In the genomic region with DNA sequence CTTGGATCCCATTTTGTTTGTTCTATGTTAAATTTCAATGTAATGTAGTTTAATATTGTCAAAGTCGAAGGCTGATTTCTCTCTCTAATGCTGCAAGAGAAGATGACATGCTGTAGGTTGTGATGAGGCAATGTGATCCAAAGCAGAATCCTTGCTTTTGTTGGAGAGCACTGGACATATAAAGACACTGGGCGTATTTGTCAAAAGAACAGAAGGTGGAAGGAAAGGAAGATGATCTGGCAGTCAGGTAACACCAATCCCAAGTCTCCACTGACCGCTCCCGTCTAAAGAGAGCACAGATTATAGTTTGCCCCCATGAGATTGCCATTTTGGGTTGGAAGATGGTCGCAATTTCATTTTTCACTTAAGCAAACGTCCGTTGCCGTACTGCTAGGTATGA, we compare ENCODE assay signal across 1 cellular context.
TF ChIP-seq lines count a peak whose summit lies in the region.

No MANE protein-coding gene starts in this region.

TF ChIP-seq in GM23338, 12 proteins besides CTCF, POLR2A, EP300 and RAD21:
- TF ChIP-seq, protein P1, sequence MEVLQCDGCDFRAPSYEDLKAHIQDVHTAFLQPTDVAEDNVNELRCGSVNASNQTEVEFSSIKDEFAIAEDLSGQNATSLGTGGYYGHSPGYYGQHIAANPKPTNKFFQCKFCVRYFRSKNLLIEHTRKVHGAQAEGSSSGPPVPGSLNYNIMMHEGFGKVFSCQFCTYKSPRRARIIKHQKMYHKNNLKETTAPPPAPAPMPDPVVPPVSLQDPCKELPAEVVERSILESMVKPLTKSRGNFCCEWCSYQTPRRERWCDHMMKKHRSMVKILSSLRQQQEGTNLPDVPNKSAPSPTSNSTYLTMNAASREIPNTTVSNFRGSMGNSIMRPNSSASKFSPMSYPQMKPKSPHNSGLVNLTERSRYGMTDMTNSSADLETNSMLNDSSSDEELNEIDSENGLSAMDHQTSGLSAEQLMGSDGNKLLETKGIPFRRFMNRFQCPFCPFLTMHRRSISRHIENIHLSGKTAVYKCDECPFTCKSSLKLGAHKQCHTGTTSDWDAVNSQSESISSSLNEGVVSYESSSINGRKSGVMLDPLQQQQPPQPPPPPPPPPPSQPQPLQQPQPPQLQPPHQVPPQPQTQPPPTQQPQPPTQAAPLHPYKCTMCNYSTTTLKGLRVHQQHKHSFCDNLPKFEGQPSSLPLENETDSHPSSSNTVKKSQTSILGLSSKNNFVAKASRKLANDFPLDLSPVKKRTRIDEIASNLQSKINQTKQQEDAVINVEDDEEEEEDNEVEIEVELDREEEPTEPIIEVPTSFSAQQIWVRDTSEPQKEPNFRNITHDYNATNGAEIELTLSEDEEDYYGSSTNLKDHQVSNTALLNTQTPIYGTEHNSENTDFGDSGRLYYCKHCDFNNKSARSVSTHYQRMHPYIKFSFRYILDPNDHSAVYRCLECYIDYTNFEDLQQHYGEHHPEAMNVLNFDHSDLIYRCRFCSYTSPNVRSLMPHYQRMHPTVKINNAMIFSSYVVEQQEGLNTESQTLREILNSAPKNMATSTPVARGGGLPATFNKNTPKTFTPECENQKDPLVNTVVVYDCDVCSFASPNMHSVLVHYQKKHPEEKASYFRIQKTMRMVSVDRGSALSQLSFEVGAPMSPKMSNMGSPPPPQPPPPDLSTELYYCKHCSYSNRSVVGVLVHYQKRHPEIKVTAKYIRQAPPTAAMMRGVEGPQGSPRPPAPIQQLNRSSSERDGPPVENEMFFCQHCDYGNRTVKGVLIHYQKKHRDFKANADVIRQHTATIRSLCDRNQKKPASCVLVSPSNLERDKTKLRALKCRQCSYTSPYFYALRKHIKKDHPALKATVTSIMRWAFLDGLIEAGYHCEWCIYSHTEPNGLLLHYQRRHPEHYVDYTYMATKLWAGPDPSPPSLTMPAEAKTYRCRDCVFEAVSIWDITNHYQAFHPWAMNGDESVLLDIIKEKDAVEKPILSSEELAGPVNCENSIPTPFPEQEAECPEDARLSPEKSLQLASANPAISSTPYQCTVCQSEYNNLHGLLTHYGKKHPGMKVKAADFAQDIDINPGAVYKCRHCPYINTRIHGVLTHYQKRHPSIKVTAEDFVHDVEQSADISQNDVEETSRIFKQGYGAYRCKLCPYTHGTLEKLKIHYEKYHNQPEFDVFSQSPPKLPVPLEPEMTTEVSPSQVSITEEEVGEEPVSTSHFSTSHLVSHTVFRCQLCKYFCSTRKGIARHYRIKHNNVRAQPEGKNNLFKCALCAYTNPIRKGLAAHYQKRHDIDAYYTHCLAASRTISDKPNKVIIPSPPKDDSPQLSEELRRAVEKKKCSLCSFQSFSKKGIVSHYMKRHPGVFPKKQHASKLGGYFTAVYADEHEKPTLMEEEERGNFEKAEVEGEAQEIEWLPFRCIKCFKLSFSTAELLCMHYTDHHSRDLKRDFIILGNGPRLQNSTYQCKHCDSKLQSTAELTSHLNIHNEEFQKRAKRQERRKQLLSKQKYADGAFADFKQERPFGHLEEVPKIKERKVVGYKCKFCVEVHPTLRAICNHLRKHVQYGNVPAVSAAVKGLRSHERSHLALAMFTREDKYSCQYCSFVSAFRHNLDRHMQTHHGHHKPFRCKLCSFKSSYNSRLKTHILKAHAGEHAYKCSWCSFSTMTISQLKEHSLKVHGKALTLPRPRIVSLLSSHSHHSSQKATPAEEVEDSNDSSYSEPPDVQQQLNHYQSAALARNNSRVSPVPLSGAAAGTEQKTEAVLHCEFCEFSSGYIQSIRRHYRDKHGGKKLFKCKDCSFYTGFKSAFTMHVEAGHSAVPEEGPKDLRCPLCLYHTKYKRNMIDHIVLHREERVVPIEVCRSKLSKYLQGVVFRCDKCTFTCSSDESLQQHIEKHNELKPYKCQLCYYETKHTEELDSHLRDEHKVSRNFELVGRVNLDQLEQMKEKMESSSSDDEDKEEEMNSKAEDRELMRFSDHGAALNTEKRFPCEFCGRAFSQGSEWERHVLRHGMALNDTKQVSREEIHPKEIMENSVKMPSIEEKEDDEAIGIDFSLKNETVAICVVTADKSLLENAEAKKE (CRISPR knock-in tag; IDR thresholded peaks at IDR 0.05) = no peak
- TF ChIP-seq JUNB (IDR thresholded peaks at IDR 0.05; ENCODE audit: unreplicated experiment) (no peak), NANOG (IDR thresholded peaks at IDR 0.05; ENCODE audit: borderline replicate concordance) (no peak), ZNF114 (CRISPR knock-in tag; IDR thresholded peaks at IDR 0.05) (no peak), EZH2 (IDR thresholded peaks at IDR 0.05; ENCODE audit: low read depth, unreplicated experiment) (peak; percentile 71), ZNF331 (CRISPR knock-in tag; IDR thresholded peaks at IDR 0.05; ENCODE audit: low read depth) (no peak), EZH2phosphoT487 (IDR thresholded peaks at IDR 0.05; ENCODE audit: unreplicated experiment) (no peak)
- TF ChIP-seq, protein P2, sequence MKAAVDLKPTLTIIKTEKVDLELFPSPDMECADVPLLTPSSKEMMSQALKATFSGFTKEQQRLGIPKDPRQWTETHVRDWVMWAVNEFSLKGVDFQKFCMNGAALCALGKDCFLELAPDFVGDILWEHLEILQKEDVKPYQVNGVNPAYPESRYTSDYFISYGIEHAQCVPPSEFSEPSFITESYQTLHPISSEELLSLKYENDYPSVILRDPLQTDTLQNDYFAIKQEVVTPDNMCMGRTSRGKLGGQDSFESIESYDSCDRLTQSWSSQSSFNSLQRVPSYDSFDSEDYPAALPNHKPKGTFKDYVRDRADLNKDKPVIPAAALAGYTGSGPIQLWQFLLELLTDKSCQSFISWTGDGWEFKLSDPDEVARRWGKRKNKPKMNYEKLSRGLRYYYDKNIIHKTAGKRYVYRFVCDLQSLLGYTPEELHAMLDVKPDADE (IDR thresholded peaks at IDR 0.05) = no peak
- TF ChIP-seq, protein P3, sequence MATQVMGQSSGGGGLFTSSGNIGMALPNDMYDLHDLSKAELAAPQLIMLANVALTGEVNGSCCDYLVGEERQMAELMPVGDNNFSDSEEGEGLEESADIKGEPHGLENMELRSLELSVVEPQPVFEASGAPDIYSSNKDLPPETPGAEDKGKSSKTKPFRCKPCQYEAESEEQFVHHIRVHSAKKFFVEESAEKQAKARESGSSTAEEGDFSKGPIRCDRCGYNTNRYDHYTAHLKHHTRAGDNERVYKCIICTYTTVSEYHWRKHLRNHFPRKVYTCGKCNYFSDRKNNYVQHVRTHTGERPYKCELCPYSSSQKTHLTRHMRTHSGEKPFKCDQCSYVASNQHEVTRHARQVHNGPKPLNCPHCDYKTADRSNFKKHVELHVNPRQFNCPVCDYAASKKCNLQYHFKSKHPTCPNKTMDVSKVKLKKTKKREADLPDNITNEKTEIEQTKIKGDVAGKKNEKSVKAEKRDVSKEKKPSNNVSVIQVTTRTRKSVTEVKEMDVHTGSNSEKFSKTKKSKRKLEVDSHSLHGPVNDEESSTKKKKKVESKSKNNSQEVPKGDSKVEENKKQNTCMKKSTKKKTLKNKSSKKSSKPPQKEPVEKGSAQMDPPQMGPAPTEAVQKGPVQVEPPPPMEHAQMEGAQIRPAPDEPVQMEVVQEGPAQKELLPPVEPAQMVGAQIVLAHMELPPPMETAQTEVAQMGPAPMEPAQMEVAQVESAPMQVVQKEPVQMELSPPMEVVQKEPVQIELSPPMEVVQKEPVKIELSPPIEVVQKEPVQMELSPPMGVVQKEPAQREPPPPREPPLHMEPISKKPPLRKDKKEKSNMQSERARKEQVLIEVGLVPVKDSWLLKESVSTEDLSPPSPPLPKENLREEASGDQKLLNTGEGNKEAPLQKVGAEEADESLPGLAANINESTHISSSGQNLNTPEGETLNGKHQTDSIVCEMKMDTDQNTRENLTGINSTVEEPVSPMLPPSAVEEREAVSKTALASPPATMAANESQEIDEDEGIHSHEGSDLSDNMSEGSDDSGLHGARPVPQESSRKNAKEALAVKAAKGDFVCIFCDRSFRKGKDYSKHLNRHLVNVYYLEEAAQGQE (IDR thresholded peaks at IDR 0.05; ENCODE audit: unreplicated experiment) = no peak
